Comparison of ENCODE assay signal across 29 cellular contexts in the genomic region with DNA sequence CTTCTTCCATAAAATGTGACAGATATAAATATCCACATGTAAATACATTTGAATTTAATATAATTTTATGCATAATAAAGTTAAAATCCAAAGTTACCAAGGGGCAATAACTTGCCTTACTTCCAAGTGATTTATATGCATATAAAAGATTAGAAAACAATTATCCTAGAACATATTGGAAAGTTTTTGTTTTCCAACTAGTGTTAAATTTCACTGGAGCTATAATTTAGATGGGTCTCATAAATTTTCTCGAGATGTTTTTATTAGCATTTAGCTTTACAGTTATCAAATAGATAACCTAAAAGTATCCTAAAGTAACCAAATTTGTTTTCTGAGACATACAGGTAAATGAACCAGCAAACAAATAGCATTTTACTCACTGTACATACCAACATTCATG.
"Had no signal": no experiment of that assay in that cellular context is flagged by ENCODE, and none has a peak within 500 bp of the region (broad histone marks: within the 10 kb centered on the region; RNA-seq: fewer than 3 reads in every experiment).

No MANE protein-coding gene starts in this region.

- H3K27me3 ChIP-seq: brain microvascular endothelial cell, cardiac muscle cell, Peyer's patch, SJSA1 had no signal

- H3K4me1 Mint-ChIP-seq: activated naive CD8-positive, alpha-beta T cell treated with anti-CD3 and anti-CD28 coated beads, Interleukin-2, amount 50 U/mL, for 24 hours; T-helper 17 cell had no signal

- H3K27me3 Mint-ChIP-seq: activated naive CD8-positive, alpha-beta T cell treated with anti-CD3 and anti-CD28 coated beads, Interleukin-2, amount 50 U/mL, for 24 hours; activated T-cell treated with anti-CD3 and anti-CD28 coated beads, Interleukin-2, amount 50 U/mL, for 24 hours; T-helper 17 cell had no signal

- H3K27ac Mint-ChIP-seq: activated CD8-positive, alpha-beta T cell treated with anti-CD3 and anti-CD28 coated beads, Interleukin-2, amount 10 ng/mL, durations not matched to agents 7 days and 5 days; activated naive CD4-positive, alpha-beta T cell treated with anti-CD3 and anti-CD28 coated beads, Interleukin-2, amount 50 U/mL, for 72 hours; activated naive CD8-positive, alpha-beta T cell treated with anti-CD3 and anti-CD28 coated beads, Interleukin-2, amount 50 U/mL, for 24 hours; activated T-cell treated with anti-CD3 and anti-CD28 coated beads, Interleukin-2, amount 50 U/mL, for 24 hours; activated T-helper 1 cell treated with anti-CD3 and anti-CD28 coated beads, Interleukin-12 subunit alpha, Interleukin-12 subunit beta, Interleukin-2, Interleukin-4 antibody, amounts not matched to agents 30 ng/mL and 10 ng/mL and 1 ng/mL, durations not matched to agents 14 hours and 24 hours and 36 hours; T-helper 17 cell; WTC11 had no signal

- H3K4me1 ChIP-seq: Peyer's patch had no signal

- H3K4me3 Mint-ChIP-seq: activated CD8-positive, alpha-beta T cell treated with anti-CD3 and anti-CD28 coated beads, Interleukin-2, amount 10 ng/mL, durations not matched to agents 7 days and 5 days; activated naive CD8-positive, alpha-beta T cell treated with anti-CD3 and anti-CD28 coated beads, Interleukin-2, amount 50 U/mL, for 24 hours; activated T-cell treated with anti-CD3 and anti-CD28 coated beads, Interleukin-2, amount 50 U/mL, for 24 hours; activated T-helper 1 cell treated with anti-CD3 and anti-CD28 coated beads, Interleukin-12 subunit alpha, Interleukin-12 subunit beta, Interleukin-2, Interleukin-4 antibody, amounts not matched to agents 30 ng/mL and 10 ng/mL and 1 ng/mL, durations not matched to agents 14 hours and 24 hours and 36 hours; T-helper 17 cell; WTC11 had no signal

- DNase-seq: activated CD4-positive, alpha-beta T cell treated with anti-CD3 and anti-CD28 coated beads for 48 hours; activated CD4-positive, alpha-beta T cell treated with anti-CD3 and anti-CD28 coated beads, Interleukin-2, amount 50 U/mL, for 4 hours; activated CD4-positive, CD25-positive, alpha-beta regulatory T cell treated with anti-CD3 and anti-CD28 coated beads, Interleukin-2, amount 50 U/mL, for 72 hours; activated CD8-positive, alpha-beta T cell treated with anti-CD3 and anti-CD28 coated beads, Interleukin-2, amount 10 ng/mL, durations not matched to agents 7 days and 5 days; activated effector memory CD4-positive, alpha-beta T cell treated with Interleukin-2 at 50 U/mL for 16 hours; activated naive CD4-positive, alpha-beta T cell; activated naive CD8-positive, alpha-beta T cell treated with anti-CD3 and anti-CD28 coated beads, Interleukin-2, amount 50 U/mL, for 24 hours; activated T-cell treated with anti-CD3 and anti-CD28 coated beads, Interleukin-2, amount 50 U/mL, for 24 hours; amygdala; Kasumi-1; KBM-7; NCI-H1105 treated with DMSO at 0.1 percent for 48 hours; NCI-H1436 treated with DMSO at 0.1 percent for 48 hours; NCI-H187; NCI-H2081; NCI-H510A treated with DMSO at 0.1 percent for 48 hours; NCI-H69; NK-92 treated with Interleukin-12 subunit alpha and Interleukin-12 subunit beta, amount 100 ng/mL, for 24 hours; Peyer's patch; Right ventricle myocardium superior; T-helper 17 cell; T-helper 9 cell had no signal

- H3K4me3 ChIP-seq: cardiac muscle cell, Peyer's patch, SJSA1 had no signal

- H3K9me3 Mint-ChIP-seq: activated naive CD8-positive, alpha-beta T cell treated with anti-CD3 and anti-CD28 coated beads, Interleukin-2, amount 50 U/mL, for 24 hours; activated T-cell treated with anti-CD3 and anti-CD28 coated beads, Interleukin-2, amount 50 U/mL, for 24 hours; activated T-helper 1 cell treated with anti-CD3 and anti-CD28 coated beads, Interleukin-12 subunit alpha, Interleukin-12 subunit beta, Interleukin-2, Interleukin-4 antibody, amounts not matched to agents 30 ng/mL and 10 ng/mL and 1 ng/mL, durations not matched to agents 14 hours and 24 hours and 36 hours had no signal

- H3K36me3 ChIP-seq: brain microvascular endothelial cell, cardiac muscle cell, Peyer's patch, SJSA1 had no signal

- H3K36me3 Mint-ChIP-seq: WTC11 had no signal

- ATAC-seq: activated CD8-positive, alpha-beta T cell treated with anti-CD3 and anti-CD28 coated beads, Interleukin-2, amount 10 ng/mL, durations not matched to agents 7 days and 5 days; activated naive CD4-positive, alpha-beta T cell treated with anti-CD3 and anti-CD28 coated beads, Interleukin-2, amount 50 U/mL, for 72 hours; activated naive CD8-positive, alpha-beta T cell treated with anti-CD3 and anti-CD28 coated beads, Interleukin-2, amount 50 U/mL, for 24 hours; T-helper 17 cell; WTC11 had no signal

- H3K9me3 ChIP-seq: Peyer's patch, SJSA1 had no signal

- H3K27ac ChIP-seq: brain microvascular endothelial cell, cardiac muscle cell, Peyer's patch, RWPE1, SJSA1 had no signal
